ENCODE assay signal across 2 cellular contexts in the genomic region with DNA sequence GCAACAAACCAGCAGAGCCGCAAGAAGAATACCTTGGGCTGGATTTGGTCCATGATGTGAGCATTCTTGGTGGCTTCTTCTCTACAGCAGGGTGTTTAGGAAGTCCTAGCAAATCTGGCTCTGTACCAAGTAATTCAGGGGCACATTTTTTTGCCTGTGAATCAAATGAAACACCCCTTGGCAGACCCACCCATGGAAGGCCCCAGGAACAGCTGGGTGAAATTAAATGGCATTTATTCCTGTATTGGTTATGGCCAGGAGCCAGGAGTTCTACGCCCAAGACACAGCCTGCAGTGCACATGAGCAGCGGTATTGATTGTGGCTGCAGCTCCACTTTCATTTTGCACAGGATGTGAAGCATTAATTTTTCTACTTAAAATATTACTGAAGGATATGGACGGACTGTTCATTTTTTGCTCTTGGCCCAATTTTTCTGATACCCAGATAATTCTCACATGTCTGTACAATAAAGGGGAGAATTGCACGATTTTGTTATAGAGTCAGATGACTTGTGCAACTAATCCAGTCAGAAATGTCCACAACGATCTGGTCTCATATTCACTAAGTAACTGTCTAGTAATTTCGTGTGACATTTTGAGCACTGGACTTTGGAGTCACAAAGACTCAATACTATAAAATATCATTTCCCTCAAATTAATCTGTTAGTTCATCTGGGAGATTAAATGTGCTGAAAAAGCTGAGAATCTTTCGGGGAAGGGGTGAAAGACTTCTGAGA.
A peak's percentile ranks its signal among the peaks of the same experiment; 100 is the strongest.
TF ChIP-seq lines count a peak whose summit lies in the region.

No MANE protein-coding gene starts in this region.

TF ChIP-seq in liver, 16 proteins besides CTCF, POLR2A, EP300 and RAD21:
- no peak for TF ChIP-seq NR2F2 (IDR thresholded peaks at IDR 0.05)
- peak in 1 of 2 donors; percentile 15 for TF ChIP-seq RXRA (IDR thresholded peaks at IDR 0.05)
- peak; percentile 35 for TF ChIP-seq YY1 (IDR thresholded peaks at IDR 0.05)

TF ChIP-seq in GM23338, 12 proteins besides CTCF, POLR2A, EP300 and RAD21:
- TF ChIP-seq, protein P1, sequence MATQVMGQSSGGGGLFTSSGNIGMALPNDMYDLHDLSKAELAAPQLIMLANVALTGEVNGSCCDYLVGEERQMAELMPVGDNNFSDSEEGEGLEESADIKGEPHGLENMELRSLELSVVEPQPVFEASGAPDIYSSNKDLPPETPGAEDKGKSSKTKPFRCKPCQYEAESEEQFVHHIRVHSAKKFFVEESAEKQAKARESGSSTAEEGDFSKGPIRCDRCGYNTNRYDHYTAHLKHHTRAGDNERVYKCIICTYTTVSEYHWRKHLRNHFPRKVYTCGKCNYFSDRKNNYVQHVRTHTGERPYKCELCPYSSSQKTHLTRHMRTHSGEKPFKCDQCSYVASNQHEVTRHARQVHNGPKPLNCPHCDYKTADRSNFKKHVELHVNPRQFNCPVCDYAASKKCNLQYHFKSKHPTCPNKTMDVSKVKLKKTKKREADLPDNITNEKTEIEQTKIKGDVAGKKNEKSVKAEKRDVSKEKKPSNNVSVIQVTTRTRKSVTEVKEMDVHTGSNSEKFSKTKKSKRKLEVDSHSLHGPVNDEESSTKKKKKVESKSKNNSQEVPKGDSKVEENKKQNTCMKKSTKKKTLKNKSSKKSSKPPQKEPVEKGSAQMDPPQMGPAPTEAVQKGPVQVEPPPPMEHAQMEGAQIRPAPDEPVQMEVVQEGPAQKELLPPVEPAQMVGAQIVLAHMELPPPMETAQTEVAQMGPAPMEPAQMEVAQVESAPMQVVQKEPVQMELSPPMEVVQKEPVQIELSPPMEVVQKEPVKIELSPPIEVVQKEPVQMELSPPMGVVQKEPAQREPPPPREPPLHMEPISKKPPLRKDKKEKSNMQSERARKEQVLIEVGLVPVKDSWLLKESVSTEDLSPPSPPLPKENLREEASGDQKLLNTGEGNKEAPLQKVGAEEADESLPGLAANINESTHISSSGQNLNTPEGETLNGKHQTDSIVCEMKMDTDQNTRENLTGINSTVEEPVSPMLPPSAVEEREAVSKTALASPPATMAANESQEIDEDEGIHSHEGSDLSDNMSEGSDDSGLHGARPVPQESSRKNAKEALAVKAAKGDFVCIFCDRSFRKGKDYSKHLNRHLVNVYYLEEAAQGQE (IDR thresholded peaks at IDR 0.05; ENCODE audit: unreplicated experiment): no peak
- no peak for TF ChIP-seq EZH2 (IDR thresholded peaks at IDR 0.05; ENCODE audit: low read depth, unreplicated experiment)
- no peak for TF ChIP-seq ZNF331 (CRISPR knock-in tag; IDR thresholded peaks at IDR 0.05; ENCODE audit: low read depth)
- TF ChIP-seq ZNF114 (CRISPR knock-in tag; IDR thresholded peaks at IDR 0.05): no peak
- no peak for TF ChIP-seq EZH2phosphoT487 (IDR thresholded peaks at IDR 0.05; ENCODE audit: unreplicated experiment)
- TF ChIP-seq STAT1 (IDR thresholded peaks at IDR 0.05; ENCODE audit: unreplicated experiment): no peak
- no peak for TF ChIP-seq NANOG (IDR thresholded peaks at IDR 0.05; ENCODE audit: borderline replicate concordance)
- no peak for TF ChIP-seq JUNB (IDR thresholded peaks at IDR 0.05; ENCODE audit: unreplicated experiment)
- TF ChIP-seq POLR2AphosphoS5 (IDR thresholded peaks at IDR 0.05; ENCODE audit: low read depth): no peak
- TF ChIP-seq CREB1 (CRISPR knock-in tag; IDR thresholded peaks at IDR 0.05; ENCODE audit: low read depth): no peak
- TF ChIP-seq, protein P2, sequence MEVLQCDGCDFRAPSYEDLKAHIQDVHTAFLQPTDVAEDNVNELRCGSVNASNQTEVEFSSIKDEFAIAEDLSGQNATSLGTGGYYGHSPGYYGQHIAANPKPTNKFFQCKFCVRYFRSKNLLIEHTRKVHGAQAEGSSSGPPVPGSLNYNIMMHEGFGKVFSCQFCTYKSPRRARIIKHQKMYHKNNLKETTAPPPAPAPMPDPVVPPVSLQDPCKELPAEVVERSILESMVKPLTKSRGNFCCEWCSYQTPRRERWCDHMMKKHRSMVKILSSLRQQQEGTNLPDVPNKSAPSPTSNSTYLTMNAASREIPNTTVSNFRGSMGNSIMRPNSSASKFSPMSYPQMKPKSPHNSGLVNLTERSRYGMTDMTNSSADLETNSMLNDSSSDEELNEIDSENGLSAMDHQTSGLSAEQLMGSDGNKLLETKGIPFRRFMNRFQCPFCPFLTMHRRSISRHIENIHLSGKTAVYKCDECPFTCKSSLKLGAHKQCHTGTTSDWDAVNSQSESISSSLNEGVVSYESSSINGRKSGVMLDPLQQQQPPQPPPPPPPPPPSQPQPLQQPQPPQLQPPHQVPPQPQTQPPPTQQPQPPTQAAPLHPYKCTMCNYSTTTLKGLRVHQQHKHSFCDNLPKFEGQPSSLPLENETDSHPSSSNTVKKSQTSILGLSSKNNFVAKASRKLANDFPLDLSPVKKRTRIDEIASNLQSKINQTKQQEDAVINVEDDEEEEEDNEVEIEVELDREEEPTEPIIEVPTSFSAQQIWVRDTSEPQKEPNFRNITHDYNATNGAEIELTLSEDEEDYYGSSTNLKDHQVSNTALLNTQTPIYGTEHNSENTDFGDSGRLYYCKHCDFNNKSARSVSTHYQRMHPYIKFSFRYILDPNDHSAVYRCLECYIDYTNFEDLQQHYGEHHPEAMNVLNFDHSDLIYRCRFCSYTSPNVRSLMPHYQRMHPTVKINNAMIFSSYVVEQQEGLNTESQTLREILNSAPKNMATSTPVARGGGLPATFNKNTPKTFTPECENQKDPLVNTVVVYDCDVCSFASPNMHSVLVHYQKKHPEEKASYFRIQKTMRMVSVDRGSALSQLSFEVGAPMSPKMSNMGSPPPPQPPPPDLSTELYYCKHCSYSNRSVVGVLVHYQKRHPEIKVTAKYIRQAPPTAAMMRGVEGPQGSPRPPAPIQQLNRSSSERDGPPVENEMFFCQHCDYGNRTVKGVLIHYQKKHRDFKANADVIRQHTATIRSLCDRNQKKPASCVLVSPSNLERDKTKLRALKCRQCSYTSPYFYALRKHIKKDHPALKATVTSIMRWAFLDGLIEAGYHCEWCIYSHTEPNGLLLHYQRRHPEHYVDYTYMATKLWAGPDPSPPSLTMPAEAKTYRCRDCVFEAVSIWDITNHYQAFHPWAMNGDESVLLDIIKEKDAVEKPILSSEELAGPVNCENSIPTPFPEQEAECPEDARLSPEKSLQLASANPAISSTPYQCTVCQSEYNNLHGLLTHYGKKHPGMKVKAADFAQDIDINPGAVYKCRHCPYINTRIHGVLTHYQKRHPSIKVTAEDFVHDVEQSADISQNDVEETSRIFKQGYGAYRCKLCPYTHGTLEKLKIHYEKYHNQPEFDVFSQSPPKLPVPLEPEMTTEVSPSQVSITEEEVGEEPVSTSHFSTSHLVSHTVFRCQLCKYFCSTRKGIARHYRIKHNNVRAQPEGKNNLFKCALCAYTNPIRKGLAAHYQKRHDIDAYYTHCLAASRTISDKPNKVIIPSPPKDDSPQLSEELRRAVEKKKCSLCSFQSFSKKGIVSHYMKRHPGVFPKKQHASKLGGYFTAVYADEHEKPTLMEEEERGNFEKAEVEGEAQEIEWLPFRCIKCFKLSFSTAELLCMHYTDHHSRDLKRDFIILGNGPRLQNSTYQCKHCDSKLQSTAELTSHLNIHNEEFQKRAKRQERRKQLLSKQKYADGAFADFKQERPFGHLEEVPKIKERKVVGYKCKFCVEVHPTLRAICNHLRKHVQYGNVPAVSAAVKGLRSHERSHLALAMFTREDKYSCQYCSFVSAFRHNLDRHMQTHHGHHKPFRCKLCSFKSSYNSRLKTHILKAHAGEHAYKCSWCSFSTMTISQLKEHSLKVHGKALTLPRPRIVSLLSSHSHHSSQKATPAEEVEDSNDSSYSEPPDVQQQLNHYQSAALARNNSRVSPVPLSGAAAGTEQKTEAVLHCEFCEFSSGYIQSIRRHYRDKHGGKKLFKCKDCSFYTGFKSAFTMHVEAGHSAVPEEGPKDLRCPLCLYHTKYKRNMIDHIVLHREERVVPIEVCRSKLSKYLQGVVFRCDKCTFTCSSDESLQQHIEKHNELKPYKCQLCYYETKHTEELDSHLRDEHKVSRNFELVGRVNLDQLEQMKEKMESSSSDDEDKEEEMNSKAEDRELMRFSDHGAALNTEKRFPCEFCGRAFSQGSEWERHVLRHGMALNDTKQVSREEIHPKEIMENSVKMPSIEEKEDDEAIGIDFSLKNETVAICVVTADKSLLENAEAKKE (CRISPR knock-in tag; IDR thresholded peaks at IDR 0.05): no peak
- TF ChIP-seq, protein P3, sequence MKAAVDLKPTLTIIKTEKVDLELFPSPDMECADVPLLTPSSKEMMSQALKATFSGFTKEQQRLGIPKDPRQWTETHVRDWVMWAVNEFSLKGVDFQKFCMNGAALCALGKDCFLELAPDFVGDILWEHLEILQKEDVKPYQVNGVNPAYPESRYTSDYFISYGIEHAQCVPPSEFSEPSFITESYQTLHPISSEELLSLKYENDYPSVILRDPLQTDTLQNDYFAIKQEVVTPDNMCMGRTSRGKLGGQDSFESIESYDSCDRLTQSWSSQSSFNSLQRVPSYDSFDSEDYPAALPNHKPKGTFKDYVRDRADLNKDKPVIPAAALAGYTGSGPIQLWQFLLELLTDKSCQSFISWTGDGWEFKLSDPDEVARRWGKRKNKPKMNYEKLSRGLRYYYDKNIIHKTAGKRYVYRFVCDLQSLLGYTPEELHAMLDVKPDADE (IDR thresholded peaks at IDR 0.05): no peak
